Comparison of ENCODE assay signal across 8 cellular contexts in genomic region chr6:53647437-53648094, GRCh38. TPM values are rescaled to one million over a fixed set of nuclear protein-coding genes. Genes with fewer than 3 reads are reported as not detected.
DNase-seq lines count a peak whose midpoint lies in the region; ATAC-seq, FAIRE-seq and TF ChIP-seq lines count a peak whose summit lies in the region.

No MANE protein-coding gene starts in this region.

- CTCF ChIA-PET in Calu3 (lab: Charles Lee): no interaction called here

- no peaks in the 10 kb centered on the region for H3K9me3 Mint-ChIP-seq in activated T-helper 17 cell treated with anti-CD3 and anti-CD28 coated beads, Interleukin-2, amount 50 U/mL, for 72 hours
- H3K9me3 Mint-ChIP-seq in stimulated activated naive B cell treated with anti-CD40 and anti-IgM and Interleukin-4, amounts not matched to agents 10 μg/mL and 1 μg/mL and 100 μg/mL, for 72 hours: no peaks in the 10 kb centered on the region
- no peaks in the 10 kb centered on the region for H3K9me3 Mint-ChIP-seq in Calu3 (ENCODE audit: low read depth, unreplicated experiment)

- peak; percentile 79 for ATAC-seq in GM21576 (IDR thresholded peaks at IDR 0.05; ENCODE audit: unreplicated experiment)
- ATAC-seq in activated T-helper 17 cell treated with anti-CD3 and anti-CD28 coated beads, Interleukin-2, amount 50 U/mL, for 72 hours (replicated peaks): peak; percentile 60
- ATAC-seq in stimulated activated naive B cell treated with anti-CD40 and anti-IgM and Interleukin-4, amounts not matched to agents 10 μg/mL and 1 μg/mL and 100 μg/mL, for 72 hours (replicated peaks): peak; percentile 60 to 68
- ATAC-seq in esophagus mucosa: no peak

- peaks cover 5% of the 10 kb centered on the region for H3K36me3 Mint-ChIP-seq in activated T-helper 17 cell treated with anti-CD3 and anti-CD28 coated beads, Interleukin-2, amount 50 U/mL, for 72 hours (ENCODE audit: low read depth)
- no peaks in the 10 kb centered on the region for H3K36me3 Mint-ChIP-seq in stimulated activated naive B cell treated with anti-CD40 and anti-IgM and Interleukin-4, amounts not matched to agents 10 μg/mL and 1 μg/mL and 100 μg/mL, for 72 hours
- peaks cover 18% of the 10 kb centered on the region for H3K36me3 Mint-ChIP-seq in Calu3 (ENCODE audit: insufficient read depth, unreplicated experiment)

- no peak for TF ChIP-seq CTCF in GM10266 (IDR thresholded peaks at IDR 0.05; ENCODE audit: control insufficient read depth, insufficient read depth, low read depth, missing control alignments)
- TF ChIP-seq CTCF in Calu3 (IDR thresholded peaks at IDR 0.05; ENCODE audit: unreplicated experiment): no peak

- peaks cover 23% of the 10 kb centered on the region for H3K4me1 Mint-ChIP-seq in activated T-helper 17 cell treated with anti-CD3 and anti-CD28 coated beads, Interleukin-2, amount 50 U/mL, for 72 hours
- H3K4me1 Mint-ChIP-seq in stimulated activated naive B cell treated with anti-CD40 and anti-IgM and Interleukin-4, amounts not matched to agents 10 μg/mL and 1 μg/mL and 100 μg/mL, for 72 hours: peaks cover 15 to 30% of the 10 kb centered on the region in 2 donors
- peaks cover 23% of the 10 kb centered on the region for H3K4me1 Mint-ChIP-seq in Calu3 (ENCODE audit: low read depth, unreplicated experiment)

- peak overlapping the region; percentile 64 for H3K4me3 Mint-ChIP-seq in activated T-helper 17 cell treated with anti-CD3 and anti-CD28 coated beads, Interleukin-2, amount 50 U/mL, for 72 hours
- no peak overlapping the region for H3K4me3 Mint-ChIP-seq in stimulated activated naive B cell treated with anti-CD40 and anti-IgM and Interleukin-4, amounts not matched to agents 10 μg/mL and 1 μg/mL and 100 μg/mL, for 72 hours
- no peak overlapping the region for H3K4me3 Mint-ChIP-seq in Calu3 (ENCODE audit: low read depth, unreplicated experiment)

- no peaks in the 10 kb centered on the region for H3K27me3 Mint-ChIP-seq in activated T-helper 17 cell treated with anti-CD3 and anti-CD28 coated beads, Interleukin-2, amount 50 U/mL, for 72 hours
- H3K27me3 Mint-ChIP-seq in stimulated activated naive B cell treated with anti-CD40 and anti-IgM and Interleukin-4, amounts not matched to agents 10 μg/mL and 1 μg/mL and 100 μg/mL, for 72 hours: peaks cover 4 to 6% of the 10 kb centered on the region in 2 donors
- no peaks in the 10 kb centered on the region for H3K27me3 Mint-ChIP-seq in Calu3 (ENCODE audit: unreplicated experiment)

- FAIRE-seq in frontal cortex (lab: Jason Lieb, UNC): no peak

- BruUV-seq in Calu3 (replicated peaks; lab: Mats Ljungman, UMichigan): no TSS peak

- in situ Hi-C loops in KBM-7 (cut with MboI; ENCODE audit: low pct_unique_long_range_greater_than_20kb, low sequenced_read_pairs): no loop called here

- intact Hi-C loops in Calu3 (cut with micrococcal nuclease; ENCODE audit: unreplicated experiment): loop anchor here (5.0 kb wide), 1 partner anchor 45 kb away; no protein-coding TSS in a partner anchor

- peak overlapping the region; percentile 77 for H3K27ac Mint-ChIP-seq in activated T-helper 17 cell treated with anti-CD3 and anti-CD28 coated beads, Interleukin-2, amount 50 U/mL, for 72 hours
- H3K27ac Mint-ChIP-seq in stimulated activated naive B cell treated with anti-CD40 and anti-IgM and Interleukin-4, amounts not matched to agents 10 μg/mL and 1 μg/mL and 100 μg/mL, for 72 hours: peak overlapping the region; percentile 53
- no peak overlapping the region for H3K27ac Mint-ChIP-seq in Calu3 (ENCODE audit: unreplicated experiment)

- DNase-seq in GM10266 (ENCODE audit: extremely low spot score) (peak; percentile 20), KBM-7 (peak; percentile 45), Calu3 (no peak), frontal cortex (ENCODE audit: low spot score in 2 of 2) (no peak)
- DNase-seq in stimulated activated naive B cell treated with anti-CD40 and anti-IgM and Interleukin-4, amounts not matched to agents 10 μg/mL and 1 μg/mL and 100 μg/mL, for 72 hours: peak; percentile 21

RNA-seq across cellular contexts. Expression of gene KLHL31, which starts 18.0 kb away (rescaled TPM):
- under 1 TPM; 0.28 to 0.42 TPM for total RNA-seq in activated T-helper 17 cell treated with anti-CD3 and anti-CD28 coated beads, Interleukin-2, amount 50 U/mL, for 72 hours
- total RNA-seq in Calu3 (2022): 1.1 and 1.2 TPM in 2 replicates
- total RNA-seq in esophagus mucosa: 0.68 TPM
- under 0.01 TPM for total RNA-seq in frontal cortex

Comparison
In these comparisons a context has a peak if more than half of its experiments do, and no peak if none do; other contexts are left out.
1. DNase-seq: peak in GM10266 (single experiment), KBM-7 (single experiment) and stimulated activated naive B cell treated with anti-CD40 and anti-IgM and Interleukin-4, amounts not matched to agents 10 μg/mL and 1 μg/mL and 100 μg/mL, for 72 hours (single experiment); none in Calu3 (single experiment) and frontal cortex (0 of 2).